ENCODE assay signal across 15 cellular contexts in genomic region chr5:104540448-104540847, GRCh38.
A peak's percentile ranks its signal among the peaks of the same experiment; 100 is the strongest.
DNase-seq lines count a peak whose midpoint lies in the region; ATAC-seq and TF ChIP-seq lines count a peak whose summit lies in the region.
"Had no signal": no experiment of that assay in that cellular context is flagged by ENCODE, and none has a peak within 500 bp of the region (broad histone marks: within the 10 kb centered on the region; RNA-seq: fewer than 3 reads in every experiment).

No MANE protein-coding gene starts in this region.

- intact Hi-C loops in CD4-positive, alpha-beta T cell (cut with DNase I, micrococcal nuclease) = no loop called here

- H3K4me1 Mint-ChIP-seq in CD4-positive, alpha-beta T cell (ENCODE audit: low read depth) = no peaks in the 10 kb centered on the region
- H3K4me1 Mint-ChIP-seq: activated CD4-positive, alpha-beta T cell treated with anti-CD3 and anti-CD28 coated beads, Interleukin-2, amount 10 ng/mL, durations not matched to agents 7 days and 5 days had no signal

- no peaks in the 10 kb centered on the region for H3K36me3 Mint-ChIP-seq in CD4-positive, alpha-beta T cell (ENCODE audit: low read depth)
- H3K36me3 Mint-ChIP-seq in activated naive CD4-positive, alpha-beta T cell treated with anti-CD3 and anti-CD28 coated beads, Interleukin-2, amount 50 U/mL, for 72 hours = no peaks in the 10 kb centered on the region
- H3K36me3 Mint-ChIP-seq: activated naive CD8-positive, alpha-beta T cell had no signal

- no peaks in the 10 kb centered on the region for H3K79me2 ChIP-seq in fibroblast of lung (ENCODE audit: control insufficient read depth, insufficient read depth, low read length)

- H3K9me3 ChIP-seq in fibroblast of lung (ENCODE audit: control insufficient read depth, insufficient read depth, low read depth, low read length) = no peaks in the 10 kb centered on the region
- no peaks in the 10 kb centered on the region for H3K9me3 ChIP-seq in CD4-positive, alpha-beta T cell (ENCODE audit: control insufficient read depth, low read length)
- H3K9me3 ChIP-seq: left ventricle myocardium inferior, MG63, prostate gland had no signal

- no peak overlapping the region for H3K4me3 Mint-ChIP-seq in CD4-positive, alpha-beta T cell
- H3K4me3 Mint-ChIP-seq: activated CD4-positive, alpha-beta T cell treated with anti-CD3 and anti-CD28 coated beads, Interleukin-2, amount 10 ng/mL, durations not matched to agents 7 days and 5 days; activated naive CD8-positive, alpha-beta T cell had no signal

- H3K27me3 Mint-ChIP-seq in CD4-positive, alpha-beta T cell = no peaks in the 10 kb centered on the region
- H3K27me3 Mint-ChIP-seq: activated CD4-positive, alpha-beta T cell treated with anti-CD3 and anti-CD28 coated beads, Interleukin-2, amount 10 ng/mL, durations not matched to agents 7 days and 5 days; activated naive CD8-positive, alpha-beta T cell had no signal

- H2AFZ ChIP-seq in fibroblast of lung (ENCODE audit: low read length) = no peak overlapping the region

- POLR2A ChIA-PET in CD4-positive, alpha-beta T cell (lab: Charles Lee) = no interaction called here

- peaks cover 8% of the 10 kb centered on the region for H3K9me3 Mint-ChIP-seq in CD4-positive, alpha-beta T cell
- peaks cover 10 to 13% of the 10 kb centered on the region in 2 donors for H3K9me3 Mint-ChIP-seq in activated naive CD4-positive, alpha-beta T cell treated with anti-CD3 and anti-CD28 coated beads, Interleukin-2, amount 50 U/mL, for 72 hours
- H3K9me3 Mint-ChIP-seq: activated CD4-positive, alpha-beta T cell treated with anti-CD3 and anti-CD28 coated beads, Interleukin-2, amount 10 ng/mL, durations not matched to agents 7 days and 5 days had no signal

- no peak for ATAC-seq in CD4-positive, alpha-beta T cell (ENCODE audit: poor library complexity)
- ATAC-seq in activated naive CD4-positive, alpha-beta T cell treated with anti-CD3 and anti-CD28 coated beads, Interleukin-2, amount 50 U/mL, for 72 hours = no peak
- ATAC-seq: esophagus mucosa had no signal

- H3K4me1 ChIP-seq in fibroblast of lung (ENCODE audit: control insufficient read depth, extremely low read depth, insufficient read depth, low read length) = no peaks in the 10 kb centered on the region
- H3K4me1 ChIP-seq: left ventricle myocardium inferior, prostate gland had no signal

- no peaks in the 10 kb centered on the region for H4K20me1 ChIP-seq in fibroblast of lung (ENCODE audit: control insufficient read depth, extremely low read depth, insufficient read depth, low read length)

- no peak overlapping the region for H3K27ac ChIP-seq in fibroblast of lung (ENCODE audit: insufficient read depth, low read length)
- H3K27ac ChIP-seq in CD4-positive, alpha-beta T cell (ENCODE audit: low read depth, low read length) = no peak overlapping the region
- H3K27ac ChIP-seq: left ventricle myocardium inferior, prostate gland had no signal

- H3K9ac ChIP-seq in fibroblast of lung (ENCODE audit: insufficient read depth, low read length) = no peak overlapping the region

- no peaks in the 10 kb centered on the region for H3K36me3 ChIP-seq in fibroblast of lung (ENCODE audit: control insufficient read depth, insufficient read depth, low read length)
- H3K36me3 ChIP-seq: left ventricle myocardium inferior, MG63, prostate gland had no signal

- no peak overlapping the region for H3K4me2 ChIP-seq in fibroblast of lung (ENCODE audit: extremely low read depth, insufficient read depth, low read length)

- CTCF ChIA-PET in CD4-positive, alpha-beta T cell (lab: Charles Lee) = no interaction called here

- H3K4me3 ChIP-seq in fibroblast of lung (replicated peaks in 1 of 4; ENCODE audit: control extremely low read depth in 1 of 4, insufficient read depth in 1 of 4, low read depth in 3 of 4, low read length in 4 of 4) (no peak overlapping the region), skeletal muscle cell (ENCODE audit: low read depth, low read length) (no peak overlapping the region)
- H3K4me3 ChIP-seq: left ventricle myocardium inferior, MG63, prostate gland had no signal

- no peak overlapping the region for H3K27ac Mint-ChIP-seq in CD4-positive, alpha-beta T cell
- H3K27ac Mint-ChIP-seq in activated naive CD4-positive, alpha-beta T cell treated with anti-CD3 and anti-CD28 coated beads, Interleukin-2, amount 50 U/mL, for 72 hours = no peak overlapping the region
- H3K27ac Mint-ChIP-seq: activated CD4-positive, alpha-beta T cell treated with anti-CD3 and anti-CD28 coated beads, Interleukin-2, amount 10 ng/mL, durations not matched to agents 7 days and 5 days; activated naive CD8-positive, alpha-beta T cell had no signal

- DNase-seq in HT1080 (ENCODE audit: low read depth) (peak; percentile 62), RPMI8226 (peak; percentile 51), fibroblast of lung (ENCODE audit: low read depth in 2 of 2) (peak; percentile 68 to 91), skeletal muscle cell (ENCODE audit: low read depth) (peak; percentile 65), epidermal melanocyte (ENCODE audit: insufficient read length, low spot score) (no peak)
- DNase-seq in CD4-positive, alpha-beta T cell = no peak
- no peak for DNase-seq in activated naive CD4-positive, alpha-beta T cell treated with anti-CD3 and anti-CD28 coated beads, Interleukin-2, amount 50 U/mL, for 72 hours (ENCODE audit: low spot score in 2 of 2)
- DNase-seq: activated CD4-positive, alpha-beta T cell treated with anti-CD3 and anti-CD28 coated beads, Interleukin-2, amount 10 ng/mL, durations not matched to agents 7 days and 5 days; DND-41; left ventricle myocardium inferior; MG63; Right ventricle myocardium superior had no signal

- no peaks in the 10 kb centered on the region for H3K27me3 ChIP-seq in fibroblast of lung (ENCODE audit: control insufficient read depth, insufficient read depth, low read length)
- H3K27me3 ChIP-seq in CD4-positive, alpha-beta T cell (ENCODE audit: control insufficient read depth, insufficient read depth, low read length) = no peaks in the 10 kb centered on the region
- H3K27me3 ChIP-seq: MG63 had no signal

- TF ChIP-seq CTCF in fibroblast of lung (conservative IDR thresholded peaks at IDR 0.05 in 1 of 2, IDR thresholded peaks at IDR 0.05 in 1 of 2; ENCODE audit: low read depth in 1 of 2, low read length in 2 of 2) = no peak
- TF ChIP-seq CTCF in CD4-positive, alpha-beta T cell (IDR thresholded peaks at IDR 0.05) = no peak

Comparison
In these comparisons a context has a peak if more than half of its experiments do, and no peak if none do; other contexts are left out.
1. DNase-seq: peak in HT1080 (single experiment), RPMI8226 (single experiment), fibroblast of lung (2 of 2) and skeletal muscle cell (single experiment); none in epidermal melanocyte (single experiment), CD4-positive, alpha-beta T cell (0 of 10) and activated naive CD4-positive, alpha-beta T cell treated with anti-CD3 and anti-CD28 coated beads, Interleukin-2, amount 50 U/mL, for 72 hours (0 of 2).